8 cellular contexts compared by ENCODE assay signal in genomic region chr14:49769581-49770211, GRCh38. TPM values are rescaled to one million over a fixed set of nuclear protein-coding genes. Genes with fewer than 3 reads are reported as not detected.
DNase-seq lines count a peak whose midpoint lies in the region; ATAC-seq, FAIRE-seq and TF ChIP-seq lines count a peak whose summit lies in the region.

No MANE protein-coding gene starts in this region.

- H3K4me3 Mint-ChIP-seq in glutamatergic neuron (ENCODE audit: unreplicated experiment): peak overlapping the region; percentile 93

- peaks cover 0 to 6% of the 10 kb centered on the region in 2 donors for H3K36me3 ChIP-seq in small intestine (ENCODE audit: control insufficient read depth in 2 of 2, insufficient read depth in 2 of 2, low read length in 2 of 2)

- H3K27ac ChIP-seq in VCaP: peak overlapping the region; percentile 97
- peak overlapping the region; percentile 96 to 100 for H3K27ac ChIP-seq in small intestine (ENCODE audit: low read depth in 1 of 2, low read length in 1 of 2)

- peaks cover 1% of the 10 kb centered on the region for H3K4me1 Mint-ChIP-seq in glutamatergic neuron (ENCODE audit: low read depth, unreplicated experiment)

- ATAC-seq in HG03469 (IDR thresholded peaks at IDR 0.05; ENCODE audit: unreplicated experiment): no peak
- ATAC-seq in GM18520 (IDR thresholded peaks at IDR 0.05; ENCODE audit: unreplicated experiment): no peak
- ATAC-seq in GM19351 (IDR thresholded peaks at IDR 0.05; ENCODE audit: unreplicated experiment): no peak

- no peaks in the 10 kb centered on the region for H3K9me3 ChIP-seq in small intestine (ENCODE audit: control insufficient read depth, low read depth)

- TF ChIP-seq CTCF in VCaP (conservative IDR thresholded peaks at IDR 0.05) (no peak), glutamatergic neuron (IDR thresholded peaks at IDR 0.05; ENCODE audit: partially characterized antibody, unreplicated experiment) (no peak)

- WGBS in small intestine, 3 donors: 17 to 48% (median 31%) methylated on average over 15 of the region's 15 CpGs

- peak; percentile 6 for DNase-seq in NCI-H510A treated with DMSO at 0.1 percent for 48 hours (lab: John Stamatoyannopoulos, UW)
- no peak for DNase-seq in NCI-H510A (lab: John Stamatoyannopoulos, UW)
- no peak for DNase-seq in glutamatergic neuron
- DNase-seq in small intestine: peak; percentile 19

- H3K4me1 ChIP-seq in small intestine (ENCODE audit: control insufficient read depth in 2 of 2, insufficient read depth in 1 of 2, low read depth in 1 of 2, low read length in 1 of 2): peaks cover 4% of the 10 kb centered on the region in 2 donors

- peak overlapping the region; percentile 99 for H3K27ac Mint-ChIP-seq in glutamatergic neuron (ENCODE audit: unreplicated experiment)

- no peaks in the 10 kb centered on the region for H3K27me3 ChIP-seq in small intestine (ENCODE audit: control insufficient read depth in 2 of 2, insufficient read depth in 2 of 2, low read length in 2 of 2)

- H3K27me3 Mint-ChIP-seq in glutamatergic neuron (ENCODE audit: unreplicated experiment): peaks cover 13% of the 10 kb centered on the region

- H3K4me3 ChIP-seq in small intestine (ENCODE audit: low read depth in 1 of 2, low read length in 2 of 2): peak overlapping the region; percentile 10 to 98

- no peaks in the 10 kb centered on the region for H3K36me3 Mint-ChIP-seq in glutamatergic neuron (ENCODE audit: unreplicated experiment)

- peaks cover 15% of the 10 kb centered on the region for H3K9me3 Mint-ChIP-seq in glutamatergic neuron (ENCODE audit: unreplicated experiment)

- no peak for FAIRE-seq in small intestine (lab: Jason Lieb, UNC)

RNA-seq across cellular contexts. Expression of gene KLHDC2, which starts 1.7 kb away (rescaled TPM):
- 48.7 TPM for total RNA-seq in glutamatergic neuron (ENCODE audit: unreplicated experiment)
- polyA plus RNA-seq in small intestine: 100 to 1,000 TPM in 1 of 3 donors, 10 to 100 TPM in 2; 40.0 to 135 (median 82.1) TPM

Comparison
In these comparisons a context has a peak if more than half of its experiments do, and no peak if none do; other contexts are left out.
1. DNase-seq: peak in NCI-H510A treated with DMSO at 0.1 percent for 48 hours (single experiment) and small intestine (single experiment); none in NCI-H510A (single experiment) and glutamatergic neuron (single experiment).